24 cellular contexts compared by ENCODE assay signal in genomic region chr1:43824795-43825194, GRCh38.
DNase-seq lines count a peak whose midpoint lies in the region; ATAC-seq, FAIRE-seq and TF ChIP-seq lines count a peak whose summit lies in the region.
"Had no signal": no experiment of that assay in that cellular context is flagged by ENCODE, and none has a peak within 500 bp of the region (broad histone marks: within the 10 kb centered on the region; RNA-seq: fewer than 3 reads in every experiment).

No MANE protein-coding gene starts in this region.

- H3K4me3 ChIP-seq in cardiac muscle cell = no peak overlapping the region
- peak overlapping the region; percentile 26; the same call in 1 of the 2 replicates for H3K4me3 ChIP-seq in MM.1S (ENCODE audit: low read length)
- H3K4me3 ChIP-seq in bronchial epithelial cell (ENCODE audit: low read depth, low read length) = no peak overlapping the region
- H3K4me3 ChIP-seq in GM23338 = no peak overlapping the region
- H3K4me3 ChIP-seq: GM12878, Peyer's patch had no signal

- H3K4me1 ChIP-seq in cardiac muscle cell (ENCODE audit: low read depth) (peaks cover 12% of the 10 kb centered on the region), MM.1S (ENCODE audit: low read length) (peaks cover 60% of the 10 kb centered on the region), GM23338 (ENCODE audit: insufficient read depth) (no peaks in the 10 kb centered on the region)
- H3K4me1 ChIP-seq: BE2C, Peyer's patch had no signal

- H3K27ac ChIP-seq in cardiac muscle cell (peak overlapping the region; percentile 24), MM.1S (ENCODE audit: low read length) (peak overlapping the region; percentile 55; the same call in 1 of the 2 replicates), GM23338 (ENCODE audit: low read depth) (no peak overlapping the region)
- H3K27ac ChIP-seq: Peyer's patch had no signal

- H3K36me3 ChIP-seq in cardiac muscle cell = no peaks in the 10 kb centered on the region
- no peaks in the 10 kb centered on the region for H3K36me3 ChIP-seq in MM.1S (replicated peaks; ENCODE audit: insufficient read depth, low read length)
- H3K36me3 ChIP-seq in bronchial epithelial cell (ENCODE audit: control insufficient read depth, insufficient read depth, low read length) = no peaks in the 10 kb centered on the region
- no peaks in the 10 kb centered on the region for H3K36me3 ChIP-seq in GM23338 (ENCODE audit: insufficient read depth)
- H3K36me3 ChIP-seq: BE2C, Peyer's patch had no signal

- H3K4me2 ChIP-seq in MM.1S (ENCODE audit: low read depth, low read length) (peak overlapping the region; percentile 70), GM23338 (no peak overlapping the region)
- H3K4me2 ChIP-seq: SK-N-SH had no signal

- intact Hi-C loops in cardiac septum (cut with DNase I) = no loop called here

- TF ChIP-seq CTCF in cardiac muscle cell (IDR thresholded peaks at IDR 0.05; ENCODE audit: low read depth, low read length) (no peak), MM.1S (IDR thresholded peaks at IDR 0.05; ENCODE audit: low read length) (no peak), bronchial epithelial cell (IDR thresholded peaks at IDR 0.05; ENCODE audit: insufficient read depth, low read length, severe bottlenecking) (no peak), GM23338 (conservative IDR thresholded peaks at IDR 0.05; ENCODE audit: low read depth in 2 of 2) (no peak)

- H3K79me2 ChIP-seq in MM.1S (ENCODE audit: low read length) = no peaks in the 10 kb centered on the region
- H3K79me2 ChIP-seq in GM23338 (replicated peaks; ENCODE audit: insufficient read depth) = no peaks in the 10 kb centered on the region

- no peaks in the 10 kb centered on the region for H3K27me3 ChIP-seq in cardiac muscle cell
- H3K27me3 ChIP-seq in MM.1S (replicated peaks; ENCODE audit: insufficient read depth, low read length) = no peaks in the 10 kb centered on the region
- no peaks in the 10 kb centered on the region for H3K27me3 ChIP-seq in bronchial epithelial cell (ENCODE audit: control insufficient read depth, insufficient read depth, low read length)
- H3K27me3 ChIP-seq in GM23338 (ENCODE audit: insufficient read depth) = no peaks in the 10 kb centered on the region
- H3K27me3 ChIP-seq: BE2C, Peyer's patch had no signal

- no peak for ATAC-seq in GM21576 (IDR thresholded peaks at IDR 0.05; ENCODE audit: unreplicated experiment)
- ATAC-seq in GM23338 = no peak
- ATAC-seq: GM12878 had no signal

- no peak for DNase-seq in cardiac muscle cell (ENCODE audit: low read depth in 1 of 2, low spot score in 1 of 2)
- DNase-seq in cardiac septum (ENCODE audit: low spot score) = no peak
- peak; percentile 30 for DNase-seq in MM.1S
- peak; percentile 64 for DNase-seq in bronchial epithelial cell (ENCODE audit: low read depth)
- no peak for DNase-seq in GDM1 (lab: John Stamatoyannopoulos, UW)
- DNase-seq in islet precursor cell = no peak
- no peak for DNase-seq in GM23338 (ENCODE audit: low spot score)
- DNase-seq: 8988T; ACHN; BE2C; CD4-positive, CD25-positive, alpha-beta regulatory T cell; DMS153; H7; IMR-90; KG1; NCI-H1048; NCI-H1694; NCI-H2029 treated with DMSO at 0.1 percent for 48 hours; NCI-H446 treated with DMSO at 0.1 percent for 48 hours; NCI-H526; Peyer's patch; SK-N-SH had no signal

- no peaks in the 10 kb centered on the region for H4K20me1 ChIP-seq in MM.1S (ENCODE audit: insufficient read depth, low read length)
- H4K20me1 ChIP-seq in GM23338 (replicated peaks; ENCODE audit: insufficient read depth) = no peaks in the 10 kb centered on the region

- H3K9me2 ChIP-seq in MM.1S (replicated peaks; ENCODE audit: insufficient read depth, low read length) (no peaks in the 10 kb centered on the region), GM23338 (ENCODE audit: insufficient read depth) (no peaks in the 10 kb centered on the region)
- H3K9me2 ChIP-seq: SK-N-SH had no signal

- H3K9me3 ChIP-seq in cardiac muscle cell (ENCODE audit: low read depth) = no peaks in the 10 kb centered on the region
- H3K9me3 ChIP-seq in MM.1S (replicated peaks; ENCODE audit: insufficient read depth, low read length) = no peaks in the 10 kb centered on the region
- H3K9me3 ChIP-seq: BE2C, Peyer's patch had no signal

- H3K9ac ChIP-seq in MM.1S (ENCODE audit: low read length) = 0 out of 2 replicates have a peak overlapping the region, but pooled peaks have one; percentile 13
- H3K9ac ChIP-seq: SK-N-SH had no signal

- H2AFZ ChIP-seq in MM.1S (ENCODE audit: low read length) (no peak overlapping the region), GM23338 (no peak overlapping the region)

- no peak overlapping the region for H3K4me3 Mint-ChIP-seq in GM23338
- H3K4me3 Mint-ChIP-seq: CD4-positive, CD25-positive, alpha-beta regulatory T cell had no signal

- H3F3A ChIP-seq in MM.1S (ENCODE audit: insufficient read depth, low read length) = peaks cover 17% of the 10 kb centered on the region
- H3F3A ChIP-seq in GM23338 (replicated peaks; ENCODE audit: low read depth) = no peaks in the 10 kb centered on the region

- FAIRE-seq in bronchial epithelial cell (lab: Jason Lieb, UNC) = no peak
- FAIRE-seq: GM12878 had no signal

- H3K27ac Mint-ChIP-seq in GM23338 = no peak overlapping the region

- H3K9me3 Mint-ChIP-seq in GM23338 = peaks cover 1% of the 10 kb centered on the region; the same call in 2 of the 3 replicates

- no peaks in the 10 kb centered on the region for H3K27me3 Mint-ChIP-seq in GM23338 (ENCODE audit: insufficient read depth, low read depth, poor library complexity)
- H3K27me3 Mint-ChIP-seq: CD4-positive, CD25-positive, alpha-beta regulatory T cell had no signal

- peaks cover 6% of the 10 kb centered on the region for H3K4me1 Mint-ChIP-seq in GM23338

- H3K36me3 Mint-ChIP-seq in GM23338 (ENCODE audit: low read depth) = peaks cover 1% of the 10 kb centered on the region; the same call in 2 of the 3 replicates

TF ChIP-seq in GM23338, 12 proteins besides CTCF, POLR2A, EP300 and RAD21 (continues in another document):
- TF ChIP-seq, protein P1, sequence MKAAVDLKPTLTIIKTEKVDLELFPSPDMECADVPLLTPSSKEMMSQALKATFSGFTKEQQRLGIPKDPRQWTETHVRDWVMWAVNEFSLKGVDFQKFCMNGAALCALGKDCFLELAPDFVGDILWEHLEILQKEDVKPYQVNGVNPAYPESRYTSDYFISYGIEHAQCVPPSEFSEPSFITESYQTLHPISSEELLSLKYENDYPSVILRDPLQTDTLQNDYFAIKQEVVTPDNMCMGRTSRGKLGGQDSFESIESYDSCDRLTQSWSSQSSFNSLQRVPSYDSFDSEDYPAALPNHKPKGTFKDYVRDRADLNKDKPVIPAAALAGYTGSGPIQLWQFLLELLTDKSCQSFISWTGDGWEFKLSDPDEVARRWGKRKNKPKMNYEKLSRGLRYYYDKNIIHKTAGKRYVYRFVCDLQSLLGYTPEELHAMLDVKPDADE (IDR thresholded peaks at IDR 0.05) = no peak
- TF ChIP-seq NANOG (IDR thresholded peaks at IDR 0.05; ENCODE audit: borderline replicate concordance) (no peak), EZH2phosphoT487 (IDR thresholded peaks at IDR 0.05; ENCODE audit: unreplicated experiment) (no peak), CREB1 (CRISPR knock-in tag; IDR thresholded peaks at IDR 0.05; ENCODE audit: low read depth) (no peak), JUNB (IDR thresholded peaks at IDR 0.05; ENCODE audit: unreplicated experiment) (no peak), EZH2 (IDR thresholded peaks at IDR 0.05; ENCODE audit: low read depth, unreplicated experiment) (no peak), STAT1 (IDR thresholded peaks at IDR 0.05; ENCODE audit: unreplicated experiment) (no peak), ZNF114 (CRISPR knock-in tag; IDR thresholded peaks at IDR 0.05) (no peak), POLR2AphosphoS5 (IDR thresholded peaks at IDR 0.05; ENCODE audit: low read depth) (no peak), ZNF331 (CRISPR knock-in tag; IDR thresholded peaks at IDR 0.05; ENCODE audit: low read depth) (no peak)
- TF ChIP-seq, protein P2, sequence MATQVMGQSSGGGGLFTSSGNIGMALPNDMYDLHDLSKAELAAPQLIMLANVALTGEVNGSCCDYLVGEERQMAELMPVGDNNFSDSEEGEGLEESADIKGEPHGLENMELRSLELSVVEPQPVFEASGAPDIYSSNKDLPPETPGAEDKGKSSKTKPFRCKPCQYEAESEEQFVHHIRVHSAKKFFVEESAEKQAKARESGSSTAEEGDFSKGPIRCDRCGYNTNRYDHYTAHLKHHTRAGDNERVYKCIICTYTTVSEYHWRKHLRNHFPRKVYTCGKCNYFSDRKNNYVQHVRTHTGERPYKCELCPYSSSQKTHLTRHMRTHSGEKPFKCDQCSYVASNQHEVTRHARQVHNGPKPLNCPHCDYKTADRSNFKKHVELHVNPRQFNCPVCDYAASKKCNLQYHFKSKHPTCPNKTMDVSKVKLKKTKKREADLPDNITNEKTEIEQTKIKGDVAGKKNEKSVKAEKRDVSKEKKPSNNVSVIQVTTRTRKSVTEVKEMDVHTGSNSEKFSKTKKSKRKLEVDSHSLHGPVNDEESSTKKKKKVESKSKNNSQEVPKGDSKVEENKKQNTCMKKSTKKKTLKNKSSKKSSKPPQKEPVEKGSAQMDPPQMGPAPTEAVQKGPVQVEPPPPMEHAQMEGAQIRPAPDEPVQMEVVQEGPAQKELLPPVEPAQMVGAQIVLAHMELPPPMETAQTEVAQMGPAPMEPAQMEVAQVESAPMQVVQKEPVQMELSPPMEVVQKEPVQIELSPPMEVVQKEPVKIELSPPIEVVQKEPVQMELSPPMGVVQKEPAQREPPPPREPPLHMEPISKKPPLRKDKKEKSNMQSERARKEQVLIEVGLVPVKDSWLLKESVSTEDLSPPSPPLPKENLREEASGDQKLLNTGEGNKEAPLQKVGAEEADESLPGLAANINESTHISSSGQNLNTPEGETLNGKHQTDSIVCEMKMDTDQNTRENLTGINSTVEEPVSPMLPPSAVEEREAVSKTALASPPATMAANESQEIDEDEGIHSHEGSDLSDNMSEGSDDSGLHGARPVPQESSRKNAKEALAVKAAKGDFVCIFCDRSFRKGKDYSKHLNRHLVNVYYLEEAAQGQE (IDR thresholded peaks at IDR 0.05; ENCODE audit: unreplicated experiment) = no peak

Comparison
In these comparisons a context has a peak if more than half of its experiments do, and no peak if none do; other contexts are left out.
1. DNase-seq: peak in MM.1S (single experiment) and bronchial epithelial cell (single experiment); none in cardiac muscle cell (0 of 2), cardiac septum (single experiment), GDM1 (single experiment), islet precursor cell (single experiment) and GM23338 (single experiment).